ENCODE assay signal across 1 cellular context in genomic region chr6:22025468-22026159, GRCh38.
TF ChIP-seq lines count a peak whose summit lies in the region.

No MANE protein-coding gene starts in this region.

TF ChIP-seq in HepG2, 621 proteins besides CTCF, POLR2A, EP300 and RAD21 (continued from another document):
- TF ChIP-seq PRDM15 (CRISPR knock-in tag; IDR thresholded peaks at IDR 0.05) (no peak), JDP2 (CRISPR knock-in tag; IDR thresholded peaks at IDR 0.05; ENCODE audit: borderline replicate concordance) (no peak), ZNF264 (CRISPR knock-in tag; IDR thresholded peaks at IDR 0.05) (no peak), AKAP8 (CRISPR knock-in tag; IDR thresholded peaks at IDR 0.05) (no peak)
TF ChIP-seq in HepG2: peak in this region for 0.
